Comparison of ENCODE assay signal across 24 cellular contexts in genomic region chr6:8548979-8549378, GRCh38.
"Had no signal": no experiment of that assay in that cellular context is flagged by ENCODE, and none has a peak within 500 bp of the region (broad histone marks: within the 10 kb centered on the region; RNA-seq: fewer than 3 reads in every experiment).

No MANE protein-coding gene starts in this region.

- H3K4me2 ChIP-seq: neural progenitor cell had no signal

- ATAC-seq: effector memory CD8-positive, alpha-beta T cell; gastrocnemius medialis; left ventricle myocardium superior; lower lobe of right lung; naive thymus-derived CD4-positive, alpha-beta T cell; right lobe of liver; stimulated activated effector memory CD8-positive, alpha-beta T cell treated with anti-CD3 and anti-CD28 coated beads, Interleukin-12 subunit alpha, Interleukin-12 subunit beta, amount 100 ng/mL, for 72 hours had no signal

- H3K36me3 ChIP-seq: gastrocnemius medialis, lower lobe of right lung, neural progenitor cell, pancreas, right lobe of liver, stomach, thyroid gland, upper lobe of left lung had no signal

- FAIRE-seq: pancreas, small intestine, urothelium cell line had no signal

- H3K4me1 Mint-ChIP-seq: naive thymus-derived CD4-positive, alpha-beta T cell; neural progenitor cell; stimulated activated effector memory CD8-positive, alpha-beta T cell treated with anti-CD3 and anti-CD28 coated beads, Interleukin-12 subunit alpha, Interleukin-12 subunit beta, amount 100 ng/mL, for 72 hours had no signal

- H2AFZ ChIP-seq: neural progenitor cell had no signal

- H3K4me3 Mint-ChIP-seq: effector memory CD8-positive, alpha-beta T cell; naive thymus-derived CD4-positive, alpha-beta T cell; nephron; neural progenitor cell; stimulated activated effector memory CD8-positive, alpha-beta T cell treated with anti-CD3 and anti-CD28 coated beads, Interleukin-12 subunit alpha, Interleukin-12 subunit beta, amount 100 ng/mL, for 72 hours had no signal

- H3K27me3 ChIP-seq: gastrocnemius medialis, neural progenitor cell, pancreas, right lobe of liver, stomach, thyroid gland, upper lobe of left lung had no signal

- H3K9me3 Mint-ChIP-seq: effector memory CD8-positive, alpha-beta T cell; nephron; neural progenitor cell had no signal

- H3K36me3 Mint-ChIP-seq: naive thymus-derived CD4-positive, alpha-beta T cell; neural progenitor cell; stimulated activated effector memory CD8-positive, alpha-beta T cell treated with anti-CD3 and anti-CD28 coated beads, Interleukin-12 subunit alpha, Interleukin-12 subunit beta, amount 100 ng/mL, for 72 hours had no signal

- H3K9ac ChIP-seq: neural progenitor cell had no signal

- H3K9me3 ChIP-seq: gastrocnemius medialis, lower lobe of right lung, pancreas, right lobe of liver, stomach, thyroid gland, upper lobe of left lung had no signal

- H3K4me1 ChIP-seq: gastrocnemius medialis, lower lobe of right lung, neural progenitor cell, thyroid gland, upper lobe of left lung had no signal

- DNase-seq: cerebellar nuclear complex; cortex of kidney; effector memory CD8-positive, alpha-beta T cell; foreskin fibroblast; gastrocnemius medialis; head of caudate nucleus; left ventricle myocardium superior; lower lobe of right lung; midbrain; naive thymus-derived CD4-positive, alpha-beta T cell; pancreas; right lobe of liver; small intestine; stimulated activated CD4-positive, alpha-beta T cell treated with anti-CD3 and anti-CD28 coated beads, Interleukin-12 subunit alpha, Interleukin-12 subunit beta, amount 100 ng/mL, for 4 hours; stimulated activated CD4-positive, alpha-beta T cell treated with anti-CD3 and anti-CD28 coated beads, Interleukin-1b, Interleukin-23, amount 100 ng/mL, for 48 hours; stimulated activated CD4-positive, alpha-beta T cell treated with anti-CD3 and anti-CD28 coated beads, Interleukin-4, amount 100 ng/mL, for 1 hour; stimulated activated naive CD4-positive, alpha-beta T cell treated with Interleukin-2 at 50 U/mL for 16 hours; stomach; thyroid gland; upper lobe of left lung had no signal

- H3K27ac ChIP-seq: gastrocnemius medialis, lower lobe of right lung, neural progenitor cell, pancreas, right lobe of liver, stomach, thyroid gland, upper lobe of left lung had no signal

- H3K27ac Mint-ChIP-seq: effector memory CD8-positive, alpha-beta T cell; naive thymus-derived CD4-positive, alpha-beta T cell; neural progenitor cell; stimulated activated effector memory CD8-positive, alpha-beta T cell treated with anti-CD3 and anti-CD28 coated beads, Interleukin-12 subunit alpha, Interleukin-12 subunit beta, amount 100 ng/mL, for 72 hours had no signal

- H3K27me3 Mint-ChIP-seq: effector memory CD8-positive, alpha-beta T cell had no signal

- H3K4me3 ChIP-seq: gastrocnemius medialis, lower lobe of right lung, neural progenitor cell, pancreas, right lobe of liver, stomach, thyroid gland, upper lobe of left lung had no signal
